ENCODE assay signal across 1 cellular context in the genomic region with DNA sequence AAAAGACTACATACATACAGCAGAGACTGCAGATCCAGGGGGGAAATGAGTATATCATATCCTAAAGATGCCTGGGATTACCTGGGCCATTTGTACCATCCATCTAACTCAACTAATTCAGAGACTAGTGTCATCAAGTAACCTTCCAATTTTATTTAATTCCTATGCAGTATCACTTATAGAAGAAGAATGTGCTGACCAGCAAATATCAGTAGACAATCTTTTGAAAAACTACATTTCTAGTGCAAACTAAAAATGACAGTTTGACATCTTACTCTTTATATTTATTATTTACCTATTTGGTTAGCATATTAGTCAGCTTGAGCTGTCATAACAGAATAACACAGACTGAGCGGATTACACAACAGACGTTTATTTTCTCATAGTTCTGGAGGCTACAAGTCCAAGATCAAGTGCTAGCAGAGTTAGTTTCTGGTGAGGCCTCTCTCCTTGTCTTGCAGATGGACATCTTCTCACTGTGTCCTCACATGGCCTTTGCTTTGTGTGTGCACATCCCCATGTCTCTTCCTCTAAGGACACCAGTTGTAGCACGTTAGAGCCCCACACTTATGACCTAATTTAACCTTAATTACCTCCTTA.
TF ChIP-seq lines count a peak whose summit lies in the region.

No MANE protein-coding gene starts in this region.

TF ChIP-seq in HepG2, 621 proteins besides CTCF, POLR2A, EP300 and RAD21 (continued from another document):
- peak; percentile 34 to 53 for TF ChIP-seq MAFK (conservative IDR thresholded peaks at IDR 0.05 in 1 of 2, IDR thresholded peaks at IDR 0.05 in 1 of 2; ENCODE audit: low read length in 2 of 2)
